In the genomic region with DNA sequence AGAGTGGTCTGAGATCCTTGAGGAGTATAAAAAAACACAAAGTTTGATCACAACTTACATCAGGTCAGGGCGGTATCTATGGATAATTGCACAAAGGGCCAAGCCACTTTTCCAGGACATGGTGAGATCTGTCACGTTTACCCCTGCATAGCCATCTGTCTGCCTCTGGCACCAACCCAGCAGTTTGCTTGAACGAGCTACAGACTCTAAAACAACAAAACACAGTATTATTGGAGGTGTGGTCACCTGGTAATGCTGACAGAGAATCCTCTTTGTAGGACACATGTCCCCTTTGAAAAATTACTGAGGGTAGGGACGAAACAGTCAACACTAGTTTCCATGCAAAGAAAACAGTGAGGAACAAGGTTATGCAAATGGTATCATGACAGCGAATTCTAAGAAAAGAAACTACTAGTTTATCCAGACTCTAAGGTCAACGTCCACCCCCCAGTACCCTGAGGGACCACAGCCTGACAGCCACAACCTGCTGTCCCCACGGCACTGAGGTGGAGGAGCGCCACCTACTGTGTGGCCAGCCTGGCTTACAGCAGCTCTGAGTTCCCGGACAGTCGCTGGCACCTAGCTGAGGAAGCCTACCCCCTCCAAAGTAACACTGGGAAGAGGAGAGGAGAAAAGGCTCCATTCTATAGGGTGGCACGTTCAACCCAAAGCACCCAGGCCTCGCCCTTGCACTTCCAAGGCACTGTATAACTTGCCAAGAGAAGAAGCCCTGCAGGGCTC, we compare ENCODE assay signal across 10 cellular contexts.
DNase-seq lines count a peak whose midpoint lies in the region; ATAC-seq, FAIRE-seq and TF ChIP-seq lines count a peak whose summit lies in the region.
"Had no signal": no experiment of that assay in that cellular context is flagged by ENCODE, and none has a peak within 500 bp of the region (broad histone marks: within the 10 kb centered on the region; RNA-seq: fewer than 3 reads in every experiment).

No MANE protein-coding gene starts in this region.

- 49% methylated on average over 10 of the region's 12 CpGs for WGBS in esophagus muscularis mucosa

- no peak for FAIRE-seq in GM12891 (lab: Jason Lieb, UNC)

- peaks cover 0 to 7% (median 0%) of the 10 kb centered on the region in 4 donors for H3K4me1 Mint-ChIP-seq in naive thymus-derived CD8-positive, alpha-beta T cell
- H3K4me1 Mint-ChIP-seq: activated naive CD8-positive, alpha-beta T cell treated with anti-CD3 and anti-CD28 coated beads, Interleukin-2, amount 10 ng/mL, durations not matched to agents 7 days and 5 days had no signal

- H3K27ac ChIP-seq in esophagus muscularis mucosa (replicated peaks in 1 of 4) = peak overlapping the region; percentile 69 to 82 (median 78)
- H3K27ac ChIP-seq in osteoblast (ENCODE audit: low read depth, low read length) = peak overlapping the region; percentile 2

- H2AFZ ChIP-seq in osteoblast (ENCODE audit: low read length) = no peak overlapping the region

- H3K4me3 Mint-ChIP-seq in naive thymus-derived CD8-positive, alpha-beta T cell = no peak overlapping the region
- H3K4me3 Mint-ChIP-seq: activated naive CD8-positive, alpha-beta T cell treated with anti-CD3 and anti-CD28 coated beads, Interleukin-2, amount 10 ng/mL, durations not matched to agents 7 days and 5 days had no signal

- H3K27me3 ChIP-seq in esophagus muscularis mucosa (no peaks in the 10 kb centered on the region), osteoblast (ENCODE audit: insufficient read depth, low read length) (no peaks in the 10 kb centered on the region)

- POLR2A ChIA-PET in naive thymus-derived CD8-positive, alpha-beta T cell (lab: Charles Lee) = no interaction called here

- intact Hi-C loops in esophagus muscularis mucosa (cut with DNase I) = loop anchor here (5.0 kb wide), 1 partner anchor 186 kb away; a partner anchor contains a TSS

- H3K27me3 Mint-ChIP-seq in naive thymus-derived CD8-positive, alpha-beta T cell = no peaks in the 10 kb centered on the region
- H3K27me3 Mint-ChIP-seq: activated naive CD8-positive, alpha-beta T cell treated with anti-CD3 and anti-CD28 coated beads, Interleukin-2, amount 10 ng/mL, durations not matched to agents 7 days and 5 days had no signal

- peak; percentile 50 for TF ChIP-seq CTCF in GM12864 (IDR thresholded peaks at IDR 0.05; ENCODE audit: low read depth, low read length, missing control alignments)
- TF ChIP-seq CTCF in esophagus muscularis mucosa (IDR thresholded peaks at IDR 0.05) = peak; percentile 61 to 67 (median 63)
- peak; percentile 24 for TF ChIP-seq CTCF in osteoblast (IDR thresholded peaks at IDR 0.05; ENCODE audit: extremely low read depth, low read depth, low read length)

- H3K4me2 ChIP-seq in osteoblast (ENCODE audit: insufficient read depth, low read length) = no peak overlapping the region

- H3K4me3 ChIP-seq in GM12864 (ENCODE audit: low read depth, low read length) = no peak overlapping the region
- no peak overlapping the region for H3K4me3 ChIP-seq in esophagus muscularis mucosa
- no peak overlapping the region for H3K4me3 ChIP-seq in osteoblast (ENCODE audit: insufficient read depth, low read length)

- no peak overlapping the region for H3K27ac Mint-ChIP-seq in naive thymus-derived CD8-positive, alpha-beta T cell
- H3K27ac Mint-ChIP-seq: activated naive CD8-positive, alpha-beta T cell treated with anti-CD3 and anti-CD28 coated beads, Interleukin-2, amount 10 ng/mL, durations not matched to agents 7 days and 5 days had no signal

- peaks cover 5% of the 10 kb centered on the region for H4K20me1 ChIP-seq in osteoblast (ENCODE audit: insufficient read depth, low read length)

- H3K9me3 ChIP-seq in esophagus muscularis mucosa (no peaks in the 10 kb centered on the region), osteoblast (ENCODE audit: low read depth, low read length) (no peaks in the 10 kb centered on the region)

- peaks cover 5% of the 10 kb centered on the region for H3K79me2 ChIP-seq in osteoblast (ENCODE audit: insufficient read depth, low read length)

- peaks cover 5 to 74% (median 26%) of the 10 kb centered on the region in 3 donors for H3K36me3 Mint-ChIP-seq in naive thymus-derived CD8-positive, alpha-beta T cell

- no peaks in the 10 kb centered on the region for H3K9me3 Mint-ChIP-seq in naive thymus-derived CD8-positive, alpha-beta T cell
- H3K9me3 Mint-ChIP-seq: activated naive CD8-positive, alpha-beta T cell treated with anti-CD3 and anti-CD28 coated beads, Interleukin-2, amount 10 ng/mL, durations not matched to agents 7 days and 5 days had no signal

- TF ChIP-seq EP300 in esophagus muscularis mucosa (IDR thresholded peaks at IDR 0.05) = no peak

- H3K4me1 ChIP-seq in esophagus muscularis mucosa (peaks cover 25 to 37% (median 31%) of the 10 kb centered on the region in 4 donors), osteoblast (ENCODE audit: insufficient read depth, low read length) (peaks cover 9% of the 10 kb centered on the region)

- DNase-seq in GM12864 (ENCODE audit: low read depth) (no peak), NCI-H524 treated with DMSO at 0.1 percent for 48 hours (lab: John Stamatoyannopoulos, UW) (peak; percentile 62), esophagus muscularis mucosa (ENCODE audit: extremely low spot score) (no peak), osteoblast (ENCODE audit: insufficient read length, low spot score, missing footprints) (no peak), NCI-H2107 (lab: John Stamatoyannopoulos, UW) (no peak), GM12891 (ENCODE audit: insufficient read length, low spot score) (no peak), epidermal melanocyte (ENCODE audit: insufficient read length, low spot score) (no peak)
- DNase-seq in naive thymus-derived CD8-positive, alpha-beta T cell = no peak
- DNase-seq: activated naive CD8-positive, alpha-beta T cell treated with anti-CD3 and anti-CD28 coated beads, Interleukin-2, amount 10 ng/mL, durations not matched to agents 7 days and 5 days; NCI-H187 had no signal

- TF ChIP-seq POLR2A in esophagus muscularis mucosa (IDR thresholded peaks at IDR 0.05; ENCODE audit: low read depth) = no peak
- TF ChIP-seq POLR2A in GM12891 (IDR thresholded peaks at IDR 0.05; ENCODE audit: low read depth, low read length) = no peak

- ATAC-seq in naive thymus-derived CD8-positive, alpha-beta T cell = no peak

- H3K36me3 ChIP-seq in esophagus muscularis mucosa (peaks cover 5 to 67% (median 56%) of the 10 kb centered on the region in 4 donors), osteoblast (ENCODE audit: insufficient read depth, low read length) (peaks cover 56% of the 10 kb centered on the region)

TF ChIP-seq in GM12891, 5 proteins besides CTCF, POLR2A, EP300 and RAD21:
- TF ChIP-seq TAF1 (IDR thresholded peaks at IDR 0.05; ENCODE audit: low read depth, low read length) (no peak), POU2F2 (IDR thresholded peaks at IDR 0.05; ENCODE audit: low read depth, low read length) (no peak), SPI1 (IDR thresholded peaks at IDR 0.05; ENCODE audit: low read depth, low read length) (no peak), POLR2AphosphoS5 (IDR thresholded peaks at IDR 0.05; ENCODE audit: low read depth, low read length) (no peak), PAX5 (IDR thresholded peaks at IDR 0.05; ENCODE audit: insufficient read depth, low read length, severe bottlenecking) (no peak)
